37 cellular contexts compared by ENCODE assay signal in genomic region chr1:228689255-228689654, GRCh38.
"Had no signal": no experiment of that assay in that cellular context is flagged by ENCODE, and none has a peak within 500 bp of the region (broad histone marks: within the 10 kb centered on the region; RNA-seq: fewer than 3 reads in every experiment).

No MANE protein-coding gene starts in this region.

- H3K4me1 Mint-ChIP-seq: activated CD4-positive, alpha-beta memory T cell treated with anti-CD3 and anti-CD28 coated beads, Interleukin-2, amount 10 ng/mL, durations not matched to agents 7 days and 5 days; activated CD4-positive, alpha-beta T cell treated with anti-CD3 and anti-CD28 coated beads for 36 hours; activated naive CD4-positive, alpha-beta T cell treated with anti-CD3 and anti-CD28 coated beads, Interleukin-2, amount 10 ng/mL, durations not matched to agents 7 days and 5 days; activated naive CD8-positive, alpha-beta T cell treated with anti-CD3 and anti-CD28 coated beads, Interleukin-2, amount 50 U/mL, for 24 hours; central memory CD8-positive, alpha-beta T cell; WTC11 had no signal

- H3K4me3 ChIP-seq: ascending aorta, cardiac muscle cell had no signal

- H3K4me3 Mint-ChIP-seq: activated CD4-positive, alpha-beta memory T cell treated with anti-CD3 and anti-CD28 coated beads, Interleukin-2, amount 10 ng/mL, durations not matched to agents 7 days and 5 days; activated CD4-positive, alpha-beta T cell treated with anti-CD3 and anti-CD28 coated beads for 36 hours; activated CD8-positive, alpha-beta memory T cell treated with anti-CD3 and anti-CD28 coated beads, Interleukin-2, amount 10 ng/mL, durations not matched to agents 7 days and 5 days; activated CD8-positive, alpha-beta T cell treated with anti-CD3 and anti-CD28 coated beads, Interleukin-2, amount 10 ng/mL, durations not matched to agents 7 days and 5 days; activated naive CD4-positive, alpha-beta T cell treated with anti-CD3 and anti-CD28 coated beads, Interleukin-2, amount 10 ng/mL, durations not matched to agents 7 days and 5 days; activated naive CD4-positive, alpha-beta T cell treated with anti-CD3 and anti-CD28 coated beads, Interleukin-2, amount 50 U/mL, for 24 hours; activated naive CD8-positive, alpha-beta T cell; activated naive CD8-positive, alpha-beta T cell treated with anti-CD3 and anti-CD28 coated beads, Interleukin-2, amount 10 ng/mL, durations not matched to agents 7 days and 5 days; activated naive CD8-positive, alpha-beta T cell treated with anti-CD3 and anti-CD28 coated beads, Interleukin-2, amount 50 U/mL, for 24 hours; activated T-cell treated with anti-CD3 and anti-CD28 coated beads, Interleukin-2, amount 50 U/mL, for 24 hours; brain; central memory CD8-positive, alpha-beta T cell; T-helper 1 cell treated with Interleukin-12 subunit alpha and Interleukin-12 subunit beta and Interleukin-4 antibody, amounts not matched to agents 30 μg/mL and 1 μg/mL, for 36 hours; T-helper 2 cell treated with Interferon-gamma antibody and Interleukin-4, amounts not matched to agents 5 μg/mL and 100 μg/mL, for 36 hours; WTC11 had no signal

- DNase-seq: activated CD4-positive, alpha-beta memory T cell treated with anti-CD3 and anti-CD28 coated beads, Interleukin-2, amount 10 ng/mL, durations not matched to agents 7 days and 5 days; activated CD4-positive, alpha-beta T cell treated with anti-CD3 and anti-CD28 coated beads for 1 hour; activated CD4-positive, alpha-beta T cell treated with anti-CD3 and anti-CD28 coated beads for 36 hours; activated CD4-positive, alpha-beta T cell treated with anti-CD3 and anti-CD28 coated beads for 48 hours; activated CD4-positive, alpha-beta T cell treated with anti-CD3 and anti-CD28 coated beads, Interleukin-2, amount 50 U/mL, for 1 hour; activated CD4-positive, alpha-beta T cell treated with anti-CD3 and anti-CD28 coated beads, Interleukin-2, amount 50 U/mL, for 48 hours; activated CD4-positive, CD25-positive, alpha-beta regulatory T cell; activated CD8-positive, alpha-beta memory T cell treated with anti-CD3 and anti-CD28 coated beads for 24 hours; activated CD8-positive, alpha-beta memory T cell treated with anti-CD3 and anti-CD28 coated beads, Interleukin-2, amount 10 ng/mL, durations not matched to agents 7 days and 5 days; activated CD8-positive, alpha-beta memory T cell treated with anti-CD3 and anti-CD28 coated beads, Interleukin-2, amount 50 U/mL, for 48 hours; activated CD8-positive, alpha-beta T cell treated with anti-CD3 and anti-CD28 coated beads, Interleukin-2, amount 10 ng/mL, durations not matched to agents 7 days and 5 days; activated effector memory CD4-positive, alpha-beta T cell treated with Interleukin-2 at 50 U/mL for 16 hours; activated gamma-delta T cell; activated naive CD4-positive, alpha-beta T cell treated with anti-CD3 and anti-CD28 coated beads, Interleukin-2, amount 10 ng/mL, durations not matched to agents 7 days and 5 days; activated naive CD4-positive, alpha-beta T cell treated with Interleukin-2 at 50 U/mL for 16 hours; activated naive CD8-positive, alpha-beta T cell treated with anti-CD3 and anti-CD28 coated beads, Interleukin-2, amount 10 ng/mL, durations not matched to agents 7 days and 5 days; activated naive CD8-positive, alpha-beta T cell treated with anti-CD3 and anti-CD28 coated beads, Interleukin-2, amount 50 U/mL, for 24 hours; activated T-cell treated with anti-CD3 and anti-CD28 coated beads, Interleukin-2, amount 50 U/mL, for 24 hours; activated T-cell treated with anti-CD3 and anti-CD28 coated beads, Interleukin-2, amount 50 U/mL, for 48 hours; amygdala; anterior cingulate cortex; caudate nucleus; cerebellar nuclear complex; T-helper 1 cell; T-helper 2 cell; T-helper 9 cell had no signal

- H3K9me3 ChIP-seq: ascending aorta had no signal

- H3K36me3 ChIP-seq: ascending aorta, cardiac muscle cell had no signal

- H3K27me3 ChIP-seq: ascending aorta had no signal

- H3K36me3 Mint-ChIP-seq: activated CD8-positive, alpha-beta memory T cell treated with anti-CD3 and anti-CD28 coated beads, Interleukin-2, amount 10 ng/mL, durations not matched to agents 7 days and 5 days; activated naive CD4-positive, alpha-beta T cell treated with anti-CD3 and anti-CD28 coated beads, Interleukin-2, amount 10 ng/mL, durations not matched to agents 7 days and 5 days; activated naive CD4-positive, alpha-beta T cell treated with anti-CD3 and anti-CD28 coated beads, Interleukin-2, amount 50 U/mL, for 24 hours; activated naive CD8-positive, alpha-beta T cell; activated naive CD8-positive, alpha-beta T cell treated with anti-CD3 and anti-CD28 coated beads, Interleukin-2, amount 10 ng/mL, durations not matched to agents 7 days and 5 days; brain; WTC11 had no signal

- H3K9me3 Mint-ChIP-seq: activated CD4-positive, alpha-beta memory T cell treated with anti-CD3 and anti-CD28 coated beads, Interleukin-2, amount 10 ng/mL, durations not matched to agents 7 days and 5 days; activated naive CD4-positive, alpha-beta T cell treated with anti-CD3 and anti-CD28 coated beads, Interleukin-2, amount 10 ng/mL, durations not matched to agents 7 days and 5 days; activated naive CD4-positive, alpha-beta T cell treated with anti-CD3 and anti-CD28 coated beads, Interleukin-2, amount 50 U/mL, for 24 hours; activated naive CD8-positive, alpha-beta T cell treated with anti-CD3 and anti-CD28 coated beads, Interleukin-2, amount 10 ng/mL, durations not matched to agents 7 days and 5 days; activated naive CD8-positive, alpha-beta T cell treated with anti-CD3 and anti-CD28 coated beads, Interleukin-2, amount 50 U/mL, for 24 hours; activated T-cell treated with anti-CD3 and anti-CD28 coated beads, Interleukin-2, amount 50 U/mL, for 24 hours; activated T-helper 2 cell treated with anti-CD3 and anti-CD28 coated beads, Interferon-gamma antibody, Interleukin-2, Interleukin-4, amounts not matched to agents 10 μg/mL and 5 μg/mL and 100 μg/mL, durations not matched to agents 14 hours and 24 hours and 36 hours; central memory CD8-positive, alpha-beta T cell; T-helper 1 cell treated with Interleukin-12 subunit alpha and Interleukin-12 subunit beta and Interleukin-4 antibody, amounts not matched to agents 30 μg/mL and 1 μg/mL, for 36 hours; T-helper 2 cell treated with Interferon-gamma antibody and Interleukin-4, amounts not matched to agents 5 μg/mL and 100 μg/mL, for 36 hours; WTC11 had no signal

- H3K27me3 Mint-ChIP-seq: activated CD4-positive, alpha-beta T cell treated with anti-CD3 and anti-CD28 coated beads for 36 hours; activated naive CD8-positive, alpha-beta T cell; activated T-cell treated with anti-CD3 and anti-CD28 coated beads, Interleukin-2, amount 50 U/mL, for 24 hours had no signal

- H3K27ac ChIP-seq: ascending aorta, cardiac muscle cell, VCaP had no signal

- H3K27ac Mint-ChIP-seq: activated CD4-positive, alpha-beta memory T cell treated with anti-CD3 and anti-CD28 coated beads, Interleukin-2, amount 10 ng/mL, durations not matched to agents 7 days and 5 days; activated CD4-positive, alpha-beta T cell treated with anti-CD3 and anti-CD28 coated beads for 36 hours; activated CD8-positive, alpha-beta memory T cell treated with anti-CD3 and anti-CD28 coated beads, Interleukin-2, amount 10 ng/mL, durations not matched to agents 7 days and 5 days; activated CD8-positive, alpha-beta T cell treated with anti-CD3 and anti-CD28 coated beads, Interleukin-2, amount 10 ng/mL, durations not matched to agents 7 days and 5 days; activated naive CD4-positive, alpha-beta T cell treated with anti-CD3 and anti-CD28 coated beads, Interleukin-2, amount 10 ng/mL, durations not matched to agents 7 days and 5 days; activated naive CD4-positive, alpha-beta T cell treated with anti-CD3 and anti-CD28 coated beads, Interleukin-2, amount 50 U/mL, for 24 hours; activated naive CD8-positive, alpha-beta T cell; activated naive CD8-positive, alpha-beta T cell treated with anti-CD3 and anti-CD28 coated beads, Interleukin-2, amount 10 ng/mL, durations not matched to agents 7 days and 5 days; activated naive CD8-positive, alpha-beta T cell treated with anti-CD3 and anti-CD28 coated beads, Interleukin-2, amount 50 U/mL, for 24 hours; activated T-cell treated with anti-CD3 and anti-CD28 coated beads, Interleukin-2, amount 50 U/mL, for 24 hours; activated T-helper 2 cell treated with anti-CD3 and anti-CD28 coated beads, Interferon-gamma antibody, Interleukin-2, Interleukin-4, amounts not matched to agents 10 μg/mL and 5 μg/mL and 100 μg/mL, durations not matched to agents 14 hours and 24 hours and 36 hours; brain; T-helper 1 cell treated with Interleukin-12 subunit alpha and Interleukin-12 subunit beta and Interleukin-4 antibody, amounts not matched to agents 30 μg/mL and 1 μg/mL, for 36 hours; T-helper 2 cell treated with Interferon-gamma antibody and Interleukin-4, amounts not matched to agents 5 μg/mL and 100 μg/mL, for 36 hours; WTC11 had no signal
